In the genomic region with DNA sequence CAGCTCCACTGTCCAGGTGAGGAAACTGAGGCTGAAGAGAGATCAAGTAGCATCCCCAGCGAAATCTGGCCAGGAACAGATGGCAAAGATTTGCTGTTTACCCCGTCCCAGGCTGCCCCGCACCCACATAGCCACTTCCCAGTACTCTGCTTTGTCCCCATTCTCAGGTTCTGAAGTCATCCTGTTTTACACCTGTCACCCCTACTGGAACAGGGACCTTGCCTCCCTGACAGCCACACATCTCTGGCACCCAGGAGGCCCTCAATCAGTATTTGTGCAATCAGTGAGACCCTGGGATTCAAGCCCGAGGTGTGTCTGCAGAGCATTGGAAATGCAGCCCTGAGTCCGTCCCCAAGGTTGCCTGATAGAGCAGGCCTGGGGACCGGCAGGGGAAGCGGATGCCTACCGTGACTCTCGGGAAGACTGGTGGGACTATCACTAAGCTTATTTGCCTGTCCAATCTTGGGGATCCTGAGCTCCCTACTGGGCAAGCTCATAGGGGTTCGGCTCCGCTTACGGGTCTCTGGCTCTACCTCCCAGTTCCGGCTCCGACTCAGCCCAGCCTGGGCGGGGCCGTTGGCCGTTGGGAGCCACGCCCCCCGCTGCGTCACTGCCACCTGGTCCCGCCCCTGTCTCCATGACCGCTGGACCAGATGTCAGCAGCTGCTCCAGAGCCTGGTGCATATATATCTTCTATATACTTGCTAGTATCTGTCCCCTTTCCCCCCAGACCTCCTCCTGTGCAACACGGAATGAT, we compare ENCODE assay signal across 8 cellular contexts. TPM values are rescaled to one million over a fixed set of nuclear protein-coding genes. Genes with fewer than 3 reads are reported as not detected.
DNase-seq lines count a peak whose midpoint lies in the region; ATAC-seq and TF ChIP-seq lines count a peak whose summit lies in the region.

No MANE protein-coding gene starts in this region.

- H3K4me1 ChIP-seq in NT2/D1 (ENCODE audit: insufficient read depth, insufficient read length) (peaks cover 9% of the 10 kb centered on the region), mucosa of descending colon (ENCODE audit: low read depth) (peaks cover 20% of the 10 kb centered on the region)

- TF ChIP-seq POLR2A in erythroblast (IDR thresholded peaks at IDR 0.05; ENCODE audit: low read length) = peak; percentile 60

- intact Hi-C loops in mucosa of descending colon (cut with DNase I, micrococcal nuclease) = no loop called here

- H3K9me3 ChIP-seq in NT2/D1 (ENCODE audit: insufficient read depth, low read length) (no peaks in the 10 kb centered on the region), mucosa of descending colon (no peaks in the 10 kb centered on the region)

- peak overlapping the region; percentile 32 for H3K9ac ChIP-seq in NT2/D1 (ENCODE audit: insufficient read length, low read depth)

- H3K36me3 ChIP-seq in NT2/D1 (ENCODE audit: insufficient read depth, insufficient read length, low read length) (peaks cover 17% of the 10 kb centered on the region), mucosa of descending colon (ENCODE audit: low read depth) (no peaks in the 10 kb centered on the region)

- H3K27me3 ChIP-seq in NT2/D1 (ENCODE audit: insufficient read depth, insufficient read length) = peaks cover 19% of the 10 kb centered on the region

- peak; percentile 51 for ATAC-seq in HG03064 (IDR thresholded peaks at IDR 0.05; ENCODE audit: low read depth, unreplicated experiment)
- peak; percentile 84 for ATAC-seq in mucosa of descending colon

- H3K4me3 ChIP-seq in NT2/D1 (ENCODE audit: insufficient read length, low read depth) (peak overlapping the region; percentile 40), mucosa of descending colon (peak overlapping the region; percentile 21)

- DNase-seq in NCI-H187 (lab: John Stamatoyannopoulos, UW) (peak; percentile 9 to 28), NCI-H187 treated with DMSO at 0.1 percent for 48 hours (lab: John Stamatoyannopoulos, UW) (no peak), NT2/D1 (ENCODE audit: low read depth, low spot score) (no peak), activated T-cell treated with anti-CD3 and anti-CD28 coated beads for 48 hours (ENCODE audit: low read depth) (peak; percentile 76), erythroblast (lab: John Stamatoyannopoulos, UW) (peak; percentile 86 to 94), mucosa of descending colon (peak; percentile 92 to 97 (median 96))
- peak; percentile 61 to 71 for DNase-seq in stimulated activated CD8-positive, alpha-beta memory T cell treated with anti-CD3 and anti-CD28 coated beads, Interleukin-2, amount 100 ng/mL, for 48 hours (ENCODE audit: low read depth in 2 of 2)

- no peak for TF ChIP-seq CTCF in mucosa of descending colon (IDR thresholded peaks at IDR 0.05)

RNA-seq across cellular contexts. Expression of gene FANCD2, which starts 17.5 kb away (rescaled TPM):
- 10 to 100 TPM in 1 of 3 donors, 1 to 10 TPM in 2; 3.8 to 12.9 (median 5.4) TPM for total RNA-seq in mucosa of descending colon

RNA-seq across cellular contexts. Expression of gene EMC3, which starts 22.1 kb away (rescaled TPM):
- 10 to 100 TPM; 61.2 to 75.5 (median 74.6) TPM for total RNA-seq in mucosa of descending colon

RNA-seq across cellular contexts. Expression of gene PRRT3, which starts 56.6 kb away (rescaled TPM):
- total RNA-seq in mucosa of descending colon = 1 to 10 TPM; 1.0 to 1.8 (median 1.2) TPM

Comparison
In these comparisons a context has a peak if more than half of its experiments do, and no peak if none do; other contexts are left out.
1. DNase-seq: peak in NCI-H187 (2 of 2), activated T-cell treated with anti-CD3 and anti-CD28 coated beads for 48 hours (single experiment), erythroblast (2 of 2), mucosa of descending colon (3 of 3) and stimulated activated CD8-positive, alpha-beta memory T cell treated with anti-CD3 and anti-CD28 coated beads, Interleukin-2, amount 100 ng/mL, for 48 hours (2 of 2); none in NCI-H187 treated with DMSO at 0.1 percent for 48 hours (single experiment) and NT2/D1 (single experiment).